Comparison of ENCODE assay signal across 1 cellular context in the genomic region with DNA sequence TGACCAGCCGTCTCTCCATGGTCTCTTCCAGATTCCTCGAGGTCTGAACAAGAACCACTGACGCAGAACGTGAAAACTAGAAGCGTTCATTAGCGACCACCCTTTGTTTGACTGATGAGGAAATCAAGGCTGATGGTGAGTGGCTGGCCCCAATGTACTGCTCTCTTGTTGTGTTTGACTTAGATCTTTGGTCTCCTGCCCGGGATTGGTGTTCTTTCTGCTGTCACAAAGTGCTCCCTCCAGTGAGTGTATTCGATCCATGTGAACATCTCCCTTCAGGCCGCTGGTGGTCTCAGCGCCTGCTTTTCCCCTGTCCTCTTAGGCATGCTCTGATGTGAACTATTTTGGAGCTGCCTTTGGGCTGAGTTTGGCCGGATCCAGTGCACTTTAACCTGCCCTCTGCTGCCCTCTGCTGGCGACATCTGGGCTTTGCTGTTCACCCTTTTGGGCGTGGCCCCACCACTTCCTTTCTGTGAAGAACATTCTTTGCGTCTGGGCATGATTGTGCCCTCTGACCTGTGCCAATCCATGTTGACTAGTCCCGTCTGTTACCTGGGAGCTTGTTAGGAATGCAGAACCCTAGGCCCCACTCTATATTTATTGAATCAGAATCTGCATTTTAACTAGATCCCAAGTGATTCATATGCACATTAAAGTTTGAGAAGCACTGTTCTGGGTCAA.
A peak's percentile ranks its signal among the peaks of the same experiment; 100 is the strongest.
TF ChIP-seq lines count a peak whose summit lies in the region.

No MANE protein-coding gene starts in this region.

TF ChIP-seq in HepG2, 621 proteins besides CTCF, POLR2A, EP300 and RAD21 (continued from another document and continues in another):
- TF ChIP-seq, protein P1, sequence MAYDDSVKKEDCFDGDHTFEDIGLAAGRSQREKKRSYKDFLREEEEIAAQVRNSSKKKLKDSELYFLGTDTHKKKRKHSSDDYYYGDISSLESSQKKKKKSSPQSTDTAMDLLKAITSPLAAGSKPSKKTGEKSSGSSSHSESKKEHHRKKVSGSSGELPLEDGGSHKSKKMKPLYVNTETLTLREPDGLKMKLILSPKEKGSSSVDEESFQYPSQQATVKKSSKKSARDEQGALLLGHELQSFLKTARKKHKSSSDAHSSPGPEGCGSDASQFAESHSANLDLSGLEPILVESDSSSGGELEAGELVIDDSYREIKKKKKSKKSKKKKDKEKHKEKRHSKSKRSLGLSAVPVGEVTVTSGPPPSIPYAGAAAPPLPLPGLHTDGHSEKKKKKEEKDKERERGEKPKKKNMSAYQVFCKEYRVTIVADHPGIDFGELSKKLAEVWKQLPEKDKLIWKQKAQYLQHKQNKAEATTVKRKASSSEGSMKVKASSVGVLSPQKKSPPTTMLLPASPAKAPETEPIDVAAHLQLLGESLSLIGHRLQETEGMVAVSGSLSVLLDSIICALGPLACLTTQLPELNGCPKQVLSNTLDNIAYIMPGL (CRISPR knock-in tag; IDR thresholded peaks at IDR 0.05; ENCODE audit: borderline replicate concordance in 1 of 2, low read depth in 1 of 2): peak; percentile 95 to 96
- TF ChIP-seq, protein P2, sequence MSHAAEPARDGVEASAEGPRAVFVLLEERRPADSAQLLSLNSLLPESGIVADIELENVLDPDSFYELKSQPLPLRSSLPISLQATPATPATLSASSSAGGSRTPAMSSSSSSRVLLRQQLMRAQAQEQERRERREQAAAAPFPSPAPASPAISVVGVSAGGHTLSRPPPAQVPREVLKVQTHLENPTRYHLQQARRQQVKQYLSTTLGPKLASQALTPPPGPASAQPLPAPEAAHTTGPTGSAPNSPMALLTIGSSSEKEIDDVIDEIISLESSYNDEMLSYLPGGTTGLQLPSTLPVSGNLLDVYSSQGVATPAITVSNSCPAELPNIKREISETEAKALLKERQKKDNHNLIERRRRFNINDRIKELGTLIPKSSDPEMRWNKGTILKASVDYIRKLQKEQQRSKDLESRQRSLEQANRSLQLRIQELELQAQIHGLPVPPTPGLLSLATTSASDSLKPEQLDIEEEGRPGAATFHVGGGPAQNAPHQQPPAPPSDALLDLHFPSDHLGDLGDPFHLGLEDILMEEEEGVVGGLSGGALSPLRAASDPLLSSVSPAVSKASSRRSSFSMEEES (CRISPR knock-in tag; IDR thresholded peaks at IDR 0.05): 0 out of 2 replicates have a peak, but pooled peaks have one; percentile 45
- TF ChIP-seq ZNF776 (CRISPR knock-in tag; IDR thresholded peaks at IDR 0.05) (no peak), CBX1 (IDR thresholded peaks at IDR 0.05; ENCODE audit: low read depth) (peak; percentile 83), NR1H2 (CRISPR knock-in tag; IDR thresholded peaks at IDR 0.05; ENCODE audit: borderline replicate concordance, low read depth) (no peak), CENPX (CRISPR knock-in tag; IDR thresholded peaks at IDR 0.05) (no peak), KLF9 (CRISPR knock-in tag; IDR thresholded peaks at IDR 0.05; ENCODE audit: low read depth) (peak; percentile 86; the same call in 1 of the 2 replicates), ZNF589 (CRISPR knock-in tag; conservative IDR thresholded peaks at IDR 0.05) (no peak; the same call in 1 of the 2 replicates), PHF5A (CRISPR knock-in tag; IDR thresholded peaks at IDR 0.05; ENCODE audit: low read depth, unreplicated experiment) (peak; percentile 94), ZNF251 (CRISPR knock-in tag; IDR thresholded peaks at IDR 0.05) (no peak), SMC3 (IDR thresholded peaks at IDR 0.05; ENCODE audit: low read length) (peak; percentile 100), RELA (CRISPR knock-in tag; IDR thresholded peaks at IDR 0.05) (peak; percentile 79; the same call in 1 of the 2 replicates), SP4 (CRISPR knock-in tag; IDR thresholded peaks at IDR 0.05) (peak; percentile 69; the same call in 1 of the 2 replicates), GABPB1 (CRISPR knock-in tag; IDR thresholded peaks at IDR 0.05) (peak; percentile 84), KMT2B (CRISPR knock-in tag; IDR thresholded peaks at IDR 0.05) (no peak), SMAD1 (CRISPR knock-in tag; IDR thresholded peaks at IDR 0.05; ENCODE audit: borderline replicate concordance, low read depth) (no peak; the same call in 1 of the 2 replicates), ZNF510 (CRISPR knock-in tag; IDR thresholded peaks at IDR 0.05; ENCODE audit: low read depth) (0 out of 2 replicates have a peak, but pooled peaks have one; percentile 39), POLR2G (IDR thresholded peaks at IDR 0.05; ENCODE audit: low read depth, low read length) (no peak), RNF2 (conservative IDR thresholded peaks at IDR 0.05; ENCODE audit: low read depth) (no peak)
- TF ChIP-seq, protein P3, sequence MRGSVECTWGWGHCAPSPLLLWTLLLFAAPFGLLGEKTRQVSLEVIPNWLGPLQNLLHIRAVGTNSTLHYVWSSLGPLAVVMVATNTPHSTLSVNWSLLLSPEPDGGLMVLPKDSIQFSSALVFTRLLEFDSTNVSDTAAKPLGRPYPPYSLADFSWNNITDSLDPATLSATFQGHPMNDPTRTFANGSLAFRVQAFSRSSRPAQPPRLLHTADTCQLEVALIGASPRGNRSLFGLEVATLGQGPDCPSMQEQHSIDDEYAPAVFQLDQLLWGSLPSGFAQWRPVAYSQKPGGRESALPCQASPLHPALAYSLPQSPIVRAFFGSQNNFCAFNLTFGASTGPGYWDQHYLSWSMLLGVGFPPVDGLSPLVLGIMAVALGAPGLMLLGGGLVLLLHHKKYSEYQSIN (CRISPR knock-in tag; IDR thresholded peaks at IDR 0.05; ENCODE audit: borderline replicate concordance): no peak
- TF ChIP-seq, protein P4, sequence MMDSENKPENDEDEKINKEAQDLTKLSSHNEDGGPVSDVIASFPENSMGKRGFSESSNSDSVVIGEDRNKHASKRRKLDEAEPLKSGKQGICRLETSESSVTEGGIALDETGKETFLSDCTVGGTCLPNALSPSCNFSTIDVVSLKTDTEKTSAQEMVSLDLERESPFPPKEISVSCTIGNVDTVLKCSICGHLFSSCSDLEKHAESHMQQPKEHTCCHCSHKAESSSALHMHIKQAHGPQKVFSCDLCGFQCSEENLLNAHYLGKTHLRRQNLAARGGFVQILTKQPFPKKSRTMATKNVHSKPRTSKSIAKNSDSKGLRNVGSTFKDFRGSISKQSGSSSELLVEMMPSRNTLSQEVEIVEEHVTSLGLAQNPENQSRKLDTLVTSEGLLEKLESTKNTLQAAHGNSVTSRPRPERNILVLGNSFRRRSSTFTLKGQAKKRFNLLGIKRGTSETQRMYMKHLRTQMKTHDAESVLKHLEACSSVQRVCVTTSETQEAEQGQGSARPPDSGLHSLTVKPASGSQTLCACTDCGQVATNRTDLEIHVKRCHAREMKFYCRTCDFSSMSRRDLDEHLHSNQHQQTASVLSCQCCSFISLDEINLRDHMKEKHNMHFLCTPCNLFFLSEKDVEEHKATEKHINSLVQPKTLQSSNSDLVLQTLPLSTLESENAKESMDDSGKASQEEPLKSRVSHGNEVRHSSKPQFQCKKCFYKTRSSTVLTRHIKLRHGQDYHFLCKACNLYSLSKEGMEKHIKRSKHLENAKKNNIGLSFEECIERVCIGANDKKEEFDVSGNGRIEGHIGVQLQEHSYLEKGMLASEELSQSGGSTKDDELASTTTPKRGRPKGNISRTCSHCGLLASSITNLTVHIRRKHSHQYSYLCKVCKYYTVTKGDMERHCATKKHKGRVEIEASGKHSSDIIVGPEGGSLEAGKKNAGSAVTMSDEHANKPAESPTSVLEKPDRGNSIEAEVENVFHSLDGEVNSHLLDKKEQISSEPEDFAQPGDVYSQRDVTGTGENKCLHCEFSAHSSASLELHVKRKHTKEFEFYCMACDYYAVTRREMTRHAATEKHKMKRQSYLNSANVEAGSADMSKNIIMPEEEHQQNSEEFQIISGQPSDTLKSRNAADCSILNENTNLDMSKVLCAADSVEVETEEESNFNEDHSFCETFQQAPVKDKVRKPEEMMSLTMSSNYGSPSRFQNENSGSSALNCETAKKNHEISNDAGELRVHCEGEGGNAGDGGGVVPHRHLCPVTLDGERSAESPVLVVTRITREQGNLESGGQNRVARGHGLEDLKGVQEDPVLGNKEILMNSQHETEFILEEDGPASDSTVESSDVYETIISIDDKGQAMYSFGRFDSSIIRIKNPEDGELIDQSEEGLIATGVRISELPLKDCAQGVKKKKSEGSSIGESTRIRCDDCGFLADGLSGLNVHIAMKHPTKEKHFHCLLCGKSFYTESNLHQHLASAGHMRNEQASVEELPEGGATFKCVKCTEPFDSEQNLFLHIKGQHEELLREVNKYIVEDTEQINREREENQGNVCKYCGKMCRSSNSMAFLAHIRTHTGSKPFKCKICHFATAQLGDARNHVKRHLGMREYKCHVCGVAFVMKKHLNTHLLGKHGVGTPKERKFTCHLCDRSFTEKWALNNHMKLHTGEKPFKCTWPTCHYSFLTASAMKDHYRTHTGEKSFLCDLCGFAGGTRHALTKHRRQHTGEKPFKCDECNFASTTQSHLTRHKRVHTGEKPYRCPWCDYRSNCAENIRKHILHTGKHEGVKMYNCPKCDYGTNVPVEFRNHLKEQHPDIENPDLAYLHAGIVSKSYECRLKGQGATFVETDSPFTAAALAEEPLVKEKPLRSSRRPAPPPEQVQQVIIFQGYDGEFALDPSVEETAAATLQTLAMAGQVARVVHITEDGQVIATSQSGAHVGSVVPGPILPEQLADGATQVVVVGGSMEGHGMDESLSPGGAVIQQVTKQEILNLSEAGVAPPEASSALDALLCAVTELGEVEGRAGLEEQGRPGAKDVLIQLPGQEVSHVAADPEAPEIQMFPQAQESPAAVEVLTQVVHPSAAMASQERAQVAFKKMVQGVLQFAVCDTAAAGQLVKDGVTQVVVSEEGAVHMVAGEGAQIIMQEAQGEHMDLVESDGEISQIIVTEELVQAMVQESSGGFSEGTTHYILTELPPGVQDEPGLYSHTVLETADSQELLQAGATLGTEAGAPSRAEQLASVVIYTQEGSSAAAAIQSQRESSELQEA (CRISPR knock-in tag; IDR thresholded peaks at IDR 0.05; ENCODE audit: not compliant biosample characterization): peak; percentile 63
- TF ChIP-seq, protein P5, sequence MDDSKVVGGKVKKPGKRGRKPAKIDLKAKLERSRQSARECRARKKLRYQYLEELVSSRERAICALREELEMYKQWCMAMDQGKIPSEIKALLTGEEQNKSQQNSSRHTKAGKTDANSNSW (CRISPR knock-in tag; IDR thresholded peaks at IDR 0.05; ENCODE audit: borderline replicate concordance): peak; percentile 75; the same call in 1 of the 2 replicates
- TF ChIP-seq, protein P6, sequence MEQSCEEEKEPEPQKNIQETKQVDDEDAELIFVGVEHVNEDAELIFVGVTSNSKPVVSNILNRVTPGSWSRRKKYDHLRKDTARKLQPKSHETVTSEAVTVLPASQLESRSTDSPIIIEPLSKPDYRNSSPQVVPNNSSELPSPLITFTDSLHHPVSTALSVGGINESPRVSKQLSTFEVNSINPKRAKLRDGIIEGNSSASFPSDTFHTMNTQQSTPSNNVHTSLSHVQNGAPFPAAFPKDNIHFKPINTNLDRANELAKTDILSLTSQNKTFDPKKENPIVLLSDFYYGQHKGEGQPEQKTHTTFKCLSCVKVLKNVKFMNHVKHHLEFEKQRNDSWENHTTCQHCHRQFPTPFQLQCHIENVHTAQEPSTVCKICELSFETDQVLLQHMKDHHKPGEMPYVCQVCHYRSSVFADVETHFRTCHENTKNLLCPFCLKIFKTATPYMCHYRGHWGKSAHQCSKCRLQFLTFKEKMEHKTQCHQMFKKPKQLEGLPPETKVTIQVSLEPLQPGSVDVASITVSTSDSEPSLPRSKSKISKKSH (CRISPR knock-in tag; IDR thresholded peaks at IDR 0.05; ENCODE audit: borderline replicate concordance): peak; percentile 90; the same call in 1 of the 2 replicates
- TF ChIP-seq, protein P7, sequence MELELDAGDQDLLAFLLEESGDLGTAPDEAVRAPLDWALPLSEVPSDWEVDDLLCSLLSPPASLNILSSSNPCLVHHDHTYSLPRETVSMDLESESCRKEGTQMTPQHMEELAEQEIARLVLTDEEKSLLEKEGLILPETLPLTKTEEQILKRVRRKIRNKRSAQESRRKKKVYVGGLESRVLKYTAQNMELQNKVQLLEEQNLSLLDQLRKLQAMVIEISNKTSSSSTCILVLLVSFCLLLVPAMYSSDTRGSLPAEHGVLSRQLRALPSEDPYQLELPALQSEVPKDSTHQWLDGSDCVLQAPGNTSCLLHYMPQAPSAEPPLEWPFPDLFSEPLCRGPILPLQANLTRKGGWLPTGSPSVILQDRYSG (CRISPR knock-in tag; IDR thresholded peaks at IDR 0.05): no peak
- TF ChIP-seq, protein P8, sequence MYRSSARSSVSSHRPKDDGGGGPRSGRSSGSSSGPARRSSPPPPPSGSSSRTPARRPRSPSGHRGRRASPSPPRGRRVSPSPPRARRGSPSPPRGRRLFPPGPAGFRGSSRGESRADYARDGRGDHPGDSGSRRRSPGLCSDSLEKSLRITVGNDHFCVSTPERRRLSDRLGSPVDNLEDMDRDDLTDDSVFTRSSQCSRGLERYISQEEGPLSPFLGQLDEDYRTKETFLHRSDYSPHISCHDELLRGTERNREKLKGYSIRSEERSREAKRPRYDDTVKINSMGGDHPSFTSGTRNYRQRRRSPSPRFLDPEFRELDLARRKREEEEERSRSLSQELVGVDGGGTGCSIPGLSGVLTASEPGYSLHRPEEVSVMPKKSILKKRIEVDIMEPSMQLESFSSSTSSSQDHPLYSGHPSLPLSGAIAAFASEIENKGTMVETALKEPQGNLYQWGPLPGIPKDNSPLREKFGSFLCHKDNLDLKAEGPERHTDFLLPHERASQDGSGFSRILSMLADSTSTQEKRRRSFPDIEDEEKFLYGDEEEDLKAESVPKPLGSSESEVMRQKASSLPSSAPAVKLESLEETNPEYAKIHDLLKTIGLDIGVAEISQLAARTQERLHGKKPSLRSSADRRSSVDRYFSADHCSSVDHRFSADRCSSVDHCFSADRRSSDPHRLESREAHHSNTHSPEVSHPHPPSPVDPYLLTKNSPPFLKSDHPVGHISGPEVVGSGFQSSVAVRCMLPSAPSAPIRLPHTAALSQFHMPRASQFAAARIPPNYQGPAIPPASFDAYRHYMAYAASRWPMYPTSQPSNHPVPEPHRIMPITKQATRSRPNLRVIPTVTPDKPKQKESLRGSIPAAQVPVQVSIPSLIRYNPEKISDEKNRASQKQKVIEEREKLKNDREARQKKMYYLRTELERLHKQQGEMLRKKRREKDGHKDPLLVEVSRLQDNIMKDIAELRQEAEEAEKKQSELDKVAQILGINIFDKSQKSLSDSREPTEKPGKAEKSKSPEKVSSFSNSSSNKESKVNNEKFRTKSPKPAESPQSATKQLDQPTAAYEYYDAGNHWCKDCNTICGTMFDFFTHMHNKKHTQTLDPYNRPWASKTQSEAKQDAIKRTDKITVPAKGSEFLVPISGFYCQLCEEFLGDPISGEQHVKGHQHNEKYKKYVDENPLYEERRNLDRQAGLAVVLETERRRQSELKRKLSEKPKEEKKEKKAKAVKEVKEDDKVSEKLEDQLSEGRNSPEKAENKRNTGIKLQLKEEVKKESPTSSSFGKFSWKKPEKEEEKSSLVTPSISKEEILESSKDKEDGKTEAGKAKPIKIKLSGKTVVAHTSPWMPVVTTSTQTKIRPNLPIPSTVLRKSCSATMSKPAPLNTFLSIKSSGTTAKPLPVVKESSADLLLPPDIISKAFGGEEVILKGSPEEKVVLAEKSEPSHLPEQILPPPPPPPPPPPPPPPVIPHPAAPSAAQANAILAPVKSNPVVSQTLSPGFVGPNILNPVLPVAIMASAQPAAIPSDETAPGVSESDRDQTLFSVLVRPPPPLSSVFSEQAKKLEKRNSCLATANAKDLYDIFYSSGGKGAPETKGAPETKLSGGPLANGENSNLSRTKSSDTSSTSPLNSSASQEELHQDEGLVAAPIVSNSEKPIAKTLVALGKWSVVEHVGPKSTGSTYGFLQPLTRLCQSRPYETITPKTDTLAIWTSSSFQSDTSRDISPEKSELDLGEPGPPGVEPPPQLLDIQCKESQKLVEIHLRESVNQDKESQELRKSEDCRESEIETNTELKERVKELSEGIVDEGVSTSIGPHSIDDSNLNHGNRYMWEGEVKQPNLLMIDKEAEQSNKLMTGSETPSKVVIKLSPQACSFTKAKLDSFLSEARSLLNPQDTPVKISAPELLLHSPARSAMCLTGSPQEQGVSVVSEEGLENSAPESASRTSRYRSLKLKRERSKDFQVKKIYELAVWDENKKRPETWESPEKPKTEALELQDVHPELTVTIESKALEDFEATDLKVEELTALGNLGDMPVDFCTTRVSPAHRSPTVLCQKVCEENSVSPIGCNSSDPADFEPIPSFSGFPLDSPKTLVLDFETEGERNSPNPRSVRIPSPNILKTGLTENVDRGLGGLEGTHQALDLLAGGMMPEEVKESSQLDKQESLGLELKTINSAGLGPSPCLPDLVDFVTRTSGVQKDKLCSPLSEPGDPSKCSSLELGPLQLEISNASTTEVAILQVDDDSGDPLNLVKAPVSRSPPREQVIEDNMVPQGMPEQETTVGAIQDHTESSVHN (CRISPR knock-in tag; IDR thresholded peaks at IDR 0.05): peak; percentile 94
